ENCODE assay signal across 8 cellular contexts in genomic region chr1:55284856-55285255, GRCh38.
A peak's percentile ranks its signal among the peaks of the same experiment; 100 is the strongest.
DNase-seq lines count a peak whose midpoint lies in the region; ATAC-seq and TF ChIP-seq lines count a peak whose summit lies in the region.

No MANE protein-coding gene starts in this region.

- H4K20me1 ChIP-seq in GM23338 (replicated peaks; ENCODE audit: insufficient read depth) (no peaks in the 10 kb centered on the region), OCI-LY7 (ENCODE audit: insufficient read depth, low read length) (no peaks in the 10 kb centered on the region)

- TF ChIP-seq CTCF in GM23338 (conservative IDR thresholded peaks at IDR 0.05; ENCODE audit: low read depth in 2 of 2) (peak; percentile 73 to 85), OCI-LY7 (conservative IDR thresholded peaks at IDR 0.05; ENCODE audit: low read length) (peak; percentile 76), neural crest cell (conservative IDR thresholded peaks at IDR 0.05) (peak; percentile 80)

- no peak overlapping the region for H3K4me2 ChIP-seq in GM23338
- no peak overlapping the region for H3K4me2 ChIP-seq in OCI-LY7 (ENCODE audit: low read length)

- intact Hi-C loops in OCI-LY7 (cut with micrococcal nuclease; ENCODE audit: unreplicated experiment): loop anchor here (2.0 kb wide), 1 partner anchor 1300 kb away; no protein-coding TSS in a partner anchor

- DNase-seq in CD1c-positive myeloid dendritic cell (ENCODE audit: extremely low spot score) (peak; percentile 55), GM23338 (ENCODE audit: low spot score) (peak; percentile 64), OCI-LY7 (ENCODE audit: low spot score) (peak; percentile 26), neural crest cell (ENCODE audit: low read depth, low spot score) (no peak), middle frontal gyrus (ENCODE audit: extremely low spot score, low spot score) (no peak)
- DNase-seq in activated T-cell treated with anti-CD3 and anti-CD28 coated beads, Interleukin-2, amount 50 U/mL, for 24 hours: no peak

- H3K27ac Mint-ChIP-seq in GM23338: no peak overlapping the region
- no peak overlapping the region for H3K27ac Mint-ChIP-seq in neural crest cell (ENCODE audit: unreplicated experiment)
- H3K27ac Mint-ChIP-seq in activated T-cell treated with anti-CD3 and anti-CD28 coated beads, Interleukin-2, amount 50 U/mL, for 24 hours: no peak overlapping the region

- H3K9me2 ChIP-seq in GM23338 (ENCODE audit: insufficient read depth) (no peaks in the 10 kb centered on the region), OCI-LY7 (ENCODE audit: insufficient read depth, low read length) (no peaks in the 10 kb centered on the region)

- no peaks in the 10 kb centered on the region for H3K27me3 ChIP-seq in GM23338 (ENCODE audit: insufficient read depth)

- POLR2A ChIA-PET in OCI-LY7 (lab: Charles Lee): no interaction called here

- H3K4me1 Mint-ChIP-seq in GM23338 (peaks cover 8% of the 10 kb centered on the region; the same call in 2 of the 3 replicates), neural crest cell (peaks cover 10% of the 10 kb centered on the region)
- peaks cover 27% of the 10 kb centered on the region for H3K4me1 Mint-ChIP-seq in activated T-cell treated with anti-CD3 and anti-CD28 coated beads, Interleukin-2, amount 50 U/mL, for 24 hours (ENCODE audit: low read depth)

- no peaks in the 10 kb centered on the region for H3F3A ChIP-seq in GM23338 (replicated peaks; ENCODE audit: low read depth)

- CTCF ChIA-PET in OCI-LY7 (lab: Charles Lee; ENCODE audit: unreplicated experiment): no interaction called here

- H3K4me1 ChIP-seq in GM23338 (ENCODE audit: insufficient read depth): peaks cover 7% of the 10 kb centered on the region; the same call in 1 of the 2 replicates
- peaks cover 10% of the 10 kb centered on the region for H3K4me1 ChIP-seq in OCI-LY7 (ENCODE audit: insufficient read depth, low read length, poor library complexity, severe bottlenecking)

- H3K36me3 ChIP-seq in GM23338 (ENCODE audit: insufficient read depth) (no peaks in the 10 kb centered on the region), OCI-LY7 (ENCODE audit: insufficient read depth, low read length) (no peaks in the 10 kb centered on the region)

- no peak overlapping the region for H2AFZ ChIP-seq in GM23338
- no peak overlapping the region for H2AFZ ChIP-seq in OCI-LY7 (ENCODE audit: low read length)

- H3K9me3 Mint-ChIP-seq in GM23338: no peaks in the 10 kb centered on the region
- H3K9me3 Mint-ChIP-seq in neural crest cell: no peaks in the 10 kb centered on the region
- H3K9me3 Mint-ChIP-seq in activated T-cell treated with anti-CD3 and anti-CD28 coated beads, Interleukin-2, amount 50 U/mL, for 24 hours: no peaks in the 10 kb centered on the region

- H3K27ac ChIP-seq in GM23338 (ENCODE audit: low read depth) (no peak overlapping the region), OCI-LY7 (ENCODE audit: low read depth, low read length, poor library complexity, severe bottlenecking) (no peak overlapping the region)

- no TSS peak for BruUV-seq in OCI-LY7 (replicated peaks; lab: Mats Ljungman, UMichigan)

- H3K79me2 ChIP-seq in GM23338 (replicated peaks; ENCODE audit: insufficient read depth) (no peaks in the 10 kb centered on the region), OCI-LY7 (ENCODE audit: insufficient read depth, low read depth, low read length) (no peaks in the 10 kb centered on the region)

- H3K27me3 Mint-ChIP-seq in GM23338 (ENCODE audit: insufficient read depth, low read depth, poor library complexity): peaks cover 4% of the 10 kb centered on the region
- H3K27me3 Mint-ChIP-seq in neural crest cell (ENCODE audit: low read depth): peaks cover 5% of the 10 kb centered on the region
- H3K27me3 Mint-ChIP-seq in activated T-cell treated with anti-CD3 and anti-CD28 coated beads, Interleukin-2, amount 50 U/mL, for 24 hours: peaks cover 4% of the 10 kb centered on the region

- H3K9me3 ChIP-seq in OCI-LY7 (ENCODE audit: low read length): no peaks in the 10 kb centered on the region

- ATAC-seq in GM23338: peak; percentile 61
- ATAC-seq in esophagus mucosa: peak; percentile 54
- ATAC-seq in HG02763 (IDR thresholded peaks at IDR 0.05; ENCODE audit: unreplicated experiment): no peak

- H3K4me3 Mint-ChIP-seq in GM23338 (no peak overlapping the region), neural crest cell (no peak overlapping the region)
- no peak overlapping the region for H3K4me3 Mint-ChIP-seq in activated T-cell treated with anti-CD3 and anti-CD28 coated beads, Interleukin-2, amount 50 U/mL, for 24 hours

- H3K36me3 Mint-ChIP-seq in GM23338 (ENCODE audit: low read depth): no peaks in the 10 kb centered on the region
- no peaks in the 10 kb centered on the region for H3K36me3 Mint-ChIP-seq in neural crest cell (ENCODE audit: low read depth)
- H3K36me3 Mint-ChIP-seq in activated T-cell treated with anti-CD3 and anti-CD28 coated beads, Interleukin-2, amount 50 U/mL, for 24 hours (ENCODE audit: low read depth): no peaks in the 10 kb centered on the region

- H3K4me3 ChIP-seq in GM23338 (no peak overlapping the region), OCI-LY7 (ENCODE audit: low read depth, low read length, poor library complexity, severe bottlenecking) (no peak overlapping the region)

TF ChIP-seq in GM23338, 12 proteins besides CTCF, POLR2A, EP300 and RAD21 (continues in another document):
- TF ChIP-seq REST (IDR thresholded peaks at IDR 0.05; ENCODE audit: unreplicated experiment) (no peak), JUNB (IDR thresholded peaks at IDR 0.05; ENCODE audit: unreplicated experiment) (no peak), STAT1 (IDR thresholded peaks at IDR 0.05; ENCODE audit: unreplicated experiment) (no peak), POLR2AphosphoS5 (IDR thresholded peaks at IDR 0.05; ENCODE audit: low read depth) (no peak), EZH2phosphoT487 (IDR thresholded peaks at IDR 0.05; ENCODE audit: unreplicated experiment) (no peak), ZNF331 (CRISPR knock-in tag; IDR thresholded peaks at IDR 0.05; ENCODE audit: low read depth) (no peak), EZH2 (IDR thresholded peaks at IDR 0.05; ENCODE audit: low read depth, unreplicated experiment) (no peak)

Comparison
In these comparisons a context has a peak if more than half of its experiments do, and no peak if none do; other contexts are left out.
1. DNase-seq: peak in CD1c-positive myeloid dendritic cell (single experiment), GM23338 (single experiment) and OCI-LY7 (single experiment); none in neural crest cell (single experiment), activated T-cell treated with anti-CD3 and anti-CD28 coated beads, Interleukin-2, amount 50 U/mL, for 24 hours (single experiment) and middle frontal gyrus (single experiment).
2. Peak in every context shown above with its lines, with median percentiles within 50 percentile points of each other: CTCF ChIP-seq.